ENCODE assay signal across 8 cellular contexts in genomic region chr1:26799479-26800133, GRCh38. TPM values are rescaled to one million over a fixed set of nuclear protein-coding genes. Genes with fewer than 3 reads are reported as not detected.
A peak's percentile ranks its signal among the peaks of the same experiment; 100 is the strongest.
DNase-seq lines count a peak whose midpoint lies in the region; ATAC-seq and TF ChIP-seq lines count a peak whose summit lies in the region.

No MANE protein-coding gene starts in this region.

- H3K4me1 ChIP-seq in skeletal muscle satellite cell (ENCODE audit: control insufficient read depth, insufficient read depth, low read length) (peaks cover 20% of the 10 kb centered on the region), HAP-1 (no peaks in the 10 kb centered on the region)

- peak; percentile 91 for ATAC-seq in left ventricle myocardium superior
- no peak for ATAC-seq in GM21381 (IDR thresholded peaks at IDR 0.05; ENCODE audit: unreplicated experiment)

- DNase-seq in BJ (ENCODE audit: low read depth) = no peak
- DNase-seq in MG63 = peak; percentile 94
- peak; percentile 84 for DNase-seq in left ventricle myocardium superior
- DNase-seq in WERI-Rb-1 = no peak
- DNase-seq in HAP-1 (ENCODE audit: low spot score in 2 of 2) = no peak

- POLR2A ChIA-PET in BJ (lab: Charles Lee) = interaction anchor here (0.9 kb wide), 1 partner anchor 91 kb away, joined by 3 read pairs; the partner anchor contains the start of gene GPN2

- H3K4me3 ChIP-seq in BJ (ENCODE audit: low read depth, low read length) (no peak overlapping the region), MG63 (no peak overlapping the region), skeletal muscle satellite cell (ENCODE audit: low read length) (peak overlapping the region; percentile 56), WERI-Rb-1 (ENCODE audit: low read depth, low read length) (no peak overlapping the region), HAP-1 (no peak overlapping the region)

- WGBS in adipose tissue, 3 donors = 20 to 58% (median 34%) methylated on average over 5 of the region's 5 CpGs

- H3K4me2 ChIP-seq in skeletal muscle satellite cell (ENCODE audit: low read length) = peak overlapping the region; percentile 77

- 0 out of 2 replicates have a peak, but pooled peaks have one; percentile 7 for TF ChIP-seq CTCF in BJ (IDR thresholded peaks at IDR 0.05; ENCODE audit: insufficient read depth, low read depth, low read length)
- TF ChIP-seq CTCF in WERI-Rb-1 (IDR thresholded peaks at IDR 0.05; ENCODE audit: low read depth, low read length) = no peak

- H3K27ac ChIP-seq in adipose tissue (ENCODE audit: low read depth, low read length) (peak overlapping the region; percentile 43), WERI-Rb-1 (no peak overlapping the region)

- H3K9me3 ChIP-seq in MG63 = no peaks in the 10 kb centered on the region
- no peaks in the 10 kb centered on the region for H3K9me3 ChIP-seq in skeletal muscle satellite cell (replicated peaks; ENCODE audit: low read length)
- no peaks in the 10 kb centered on the region for H3K9me3 ChIP-seq in WERI-Rb-1 (ENCODE audit: severe bottlenecking)
- no peaks in the 10 kb centered on the region for H3K9me3 ChIP-seq in HAP-1

- peaks cover 5% of the 10 kb centered on the region for H3K36me3 ChIP-seq in BJ (ENCODE audit: control insufficient read depth, insufficient read depth, low read length)
- no peaks in the 10 kb centered on the region for H3K36me3 ChIP-seq in MG63
- peaks cover 12% of the 10 kb centered on the region for H3K36me3 ChIP-seq in skeletal muscle satellite cell (ENCODE audit: insufficient read depth, low read length)
- H3K36me3 ChIP-seq in WERI-Rb-1 = no peaks in the 10 kb centered on the region
- H3K36me3 ChIP-seq in HAP-1 (replicated peaks) = no peaks in the 10 kb centered on the region

- intact Hi-C loops in left ventricle myocardium superior (cut with micrococcal nuclease) = loop anchor here (10.0 kb wide), 1 partner anchor 125 kb away; no protein-coding TSS in a partner anchor

- H3K27me3 ChIP-seq in BJ (ENCODE audit: control insufficient read depth, insufficient read depth, low read length) = no peaks in the 10 kb centered on the region
- no peaks in the 10 kb centered on the region; the same call in 1 of the 2 replicates for H3K27me3 ChIP-seq in MG63
- no peaks in the 10 kb centered on the region for H3K27me3 ChIP-seq in skeletal muscle satellite cell (ENCODE audit: control insufficient read depth, insufficient read depth, low read length)
- H3K27me3 ChIP-seq in WERI-Rb-1 (ENCODE audit: insufficient read depth, low read depth, severe bottlenecking) = no peaks in the 10 kb centered on the region
- no peaks in the 10 kb centered on the region; the same call in 1 of the 2 replicates for H3K27me3 ChIP-seq in HAP-1 (ENCODE audit: low read depth)

- H3K9ac ChIP-seq in skeletal muscle satellite cell (ENCODE audit: low read depth, low read length) = peak overlapping the region; percentile 4

- in situ Hi-C loops in HAP-1 (cut with MboI; ENCODE audit: low sequenced_read_pairs) = no loop called here

- CTCF ChIA-PET in BJ (lab: Yijun Ruan, JAX) = interaction anchor here (0.7 to 4.6 kb wide), 11 partner anchors 10 to 260 kb away, joined by 3 to 33 read pairs (median 4); partner anchors contain the start of gene PIGV

RNA-seq across cellular contexts. Expression of gene PIGV, which starts 11.9 kb away (rescaled TPM):
- polyA plus RNA-seq in BJ (2011; rRNA removed) (25.7 and 28.0 TPM in 2 replicates), adipose tissue (1 to 10 TPM; 6.7 to 9.5 (median 8.4) TPM)
- 23.0 and 34.3 TPM in 2 replicates for polyA minus RNA-seq in BJ (2011; rRNA and poly(A)+ RNA removed)
- 10.5 and 11.7 TPM in 2 replicates for total RNA-seq in MG63 (2014; rRNA removed; shearing (Covaris generic); ENCODE audit: low replicate concordance)
- 4.5 TPM for total RNA-seq in left ventricle myocardium superior
- 6.6 and 10.1 TPM in 2 replicates for total RNA-seq in skeletal muscle satellite cell (2012; rRNA removed)

RNA-seq across cellular contexts. Expression of gene ZDHHC18, which starts 26.9 kb away (rescaled TPM):
- 26.6 and 42.1 TPM in 2 replicates for polyA plus RNA-seq in BJ (2011; rRNA removed)
- polyA minus RNA-seq in BJ (2011; rRNA and poly(A)+ RNA removed) = 25.3 and 35.0 TPM in 2 replicates
- 3.5 and 12.7 TPM in 2 replicates for total RNA-seq in MG63 (2014; rRNA removed; shearing (Covaris generic); ENCODE audit: low replicate concordance)
- 10 to 100 TPM in 2 of 3 donors, 1 to 10 TPM in 1; 6.1 to 28.4 (median 17.1) TPM for polyA plus RNA-seq in adipose tissue
- 18.1 TPM for total RNA-seq in left ventricle myocardium superior
- total RNA-seq in skeletal muscle satellite cell (2012; rRNA removed) = 6.8 and 10.7 TPM in 2 replicates

Comparison
In these comparisons a context has a peak if more than half of its experiments do, and no peak if none do; other contexts are left out.
1. DNase-seq: peak in MG63 (single experiment) and left ventricle myocardium superior (single experiment); none in BJ (single experiment), WERI-Rb-1 (single experiment) and HAP-1 (0 of 2).